18 cellular contexts compared by ENCODE assay signal in genomic region chr3:65625310-65625709, GRCh38.
DNase-seq lines count a peak whose midpoint lies in the region; ATAC-seq and TF ChIP-seq lines count a peak whose summit lies in the region.
"Had no signal": no experiment of that assay in that cellular context is flagged by ENCODE, and none has a peak within 500 bp of the region (broad histone marks: within the 10 kb centered on the region; RNA-seq: fewer than 3 reads in every experiment).

No MANE protein-coding gene starts in this region.

- H3K9me3 ChIP-seq in heart left ventricle (no peaks in the 10 kb centered on the region), right atrium auricular region (no peaks in the 10 kb centered on the region), psoas muscle (no peaks in the 10 kb centered on the region), Peyer's patch (no peaks in the 10 kb centered on the region)

- no peaks in the 10 kb centered on the region for H3K27me3 Mint-ChIP-seq in Calu3 (ENCODE audit: unreplicated experiment)

- H3K4me3 ChIP-seq in heart left ventricle: no peak overlapping the region
- no peak overlapping the region for H3K4me3 ChIP-seq in right atrium auricular region
- no peak overlapping the region for H3K4me3 ChIP-seq in psoas muscle
- H3K4me3 ChIP-seq in Peyer's patch: no peak overlapping the region
- H3K4me3 ChIP-seq: BLaER1, GM23248 had no signal

- WGBS in heart left ventricle, 4 donors: 30 to 62% (median 40%) methylated on average over 3 of the region's 3 CpGs
- WGBS in psoas muscle, 3 donors: 14 to 26% (median 20%) methylated on average over 3 of the region's 3 CpGs

- H3K36me3 ChIP-seq in heart left ventricle: no peaks in the 10 kb centered on the region
- no peaks in the 10 kb centered on the region for H3K36me3 ChIP-seq in right atrium auricular region
- no peaks in the 10 kb centered on the region for H3K36me3 ChIP-seq in psoas muscle (ENCODE audit: insufficient read depth in 1 of 2, low read depth in 1 of 2)
- no peaks in the 10 kb centered on the region for H3K36me3 ChIP-seq in Peyer's patch
- H3K36me3 ChIP-seq: BLaER1 had no signal

- BruUV-seq in Calu3 (replicated peaks; lab: Mats Ljungman, UMichigan): no TSS peak

- TF ChIP-seq POLR2A in heart left ventricle (IDR thresholded peaks at IDR 0.05) (no peak), Peyer's patch (IDR thresholded peaks at IDR 0.05) (no peak)

- CTCF ChIA-PET in Calu3 (lab: Charles Lee): no interaction called here

- DNase-seq in heart left ventricle: no peak
- no peak for DNase-seq in cardiac septum (ENCODE audit: low spot score)
- DNase-seq in right atrium auricular region (ENCODE audit: low spot score): no peak
- DNase-seq in psoas muscle: no peak
- DNase-seq in Calu3: no peak
- DNase-seq in NCI-H748 (lab: John Stamatoyannopoulos, UW; ENCODE audit: unreplicated experiment): no peak
- DNase-seq in Peyer's patch: no peak
- DNase-seq: CD8-positive, alpha-beta T cell; GDM1; GM23248; NCI-H1048; NCI-H146; NCI-H2081; NCI-H510A treated with DMSO at 0.1 percent for 48 hours; NK-92 treated with Interleukin-12 subunit alpha and Interleukin-12 subunit beta, amount 100 ng/mL, for 24 hours had no signal

- ATAC-seq in heart left ventricle (peak; percentile 73 to 83 (median 78)), psoas muscle (peak; percentile 85 to 95 (median 90)), HG03196 (IDR thresholded peaks at IDR 0.05; ENCODE audit: unreplicated experiment) (no peak)
- ATAC-seq: CD8-positive, alpha-beta T cell had no signal

- H3K27me3 ChIP-seq in heart left ventricle: no peaks in the 10 kb centered on the region
- H3K27me3 ChIP-seq in right atrium auricular region: no peaks in the 10 kb centered on the region
- H3K27me3 ChIP-seq in psoas muscle (ENCODE audit: insufficient read depth in 3 of 3, low read length in 2 of 3): no peaks in the 10 kb centered on the region
- H3K27me3 ChIP-seq in Peyer's patch: no peaks in the 10 kb centered on the region
- H3K27me3 ChIP-seq: BLaER1 had no signal

- H3K36me3 Mint-ChIP-seq in Calu3 (ENCODE audit: insufficient read depth, unreplicated experiment): no peaks in the 10 kb centered on the region
- H3K36me3 Mint-ChIP-seq: CD8-positive, alpha-beta T cell had no signal

- H3K4me1 Mint-ChIP-seq in Calu3 (ENCODE audit: low read depth, unreplicated experiment): no peaks in the 10 kb centered on the region

- no peaks in the 10 kb centered on the region for H3K9me3 Mint-ChIP-seq in Calu3 (ENCODE audit: low read depth, unreplicated experiment)
- H3K9me3 Mint-ChIP-seq: CD8-positive, alpha-beta T cell had no signal

- TF ChIP-seq CTCF in heart left ventricle (IDR thresholded peaks at IDR 0.05): no peak
- no peak for TF ChIP-seq CTCF in right atrium auricular region (IDR thresholded peaks at IDR 0.05)
- TF ChIP-seq CTCF in psoas muscle (IDR thresholded peaks at IDR 0.05): no peak
- no peak for TF ChIP-seq CTCF in Calu3 (IDR thresholded peaks at IDR 0.05; ENCODE audit: unreplicated experiment)
- TF ChIP-seq CTCF in Peyer's patch (IDR thresholded peaks at IDR 0.05): no peak

- no peak overlapping the region for H3K4me3 Mint-ChIP-seq in Calu3 (ENCODE audit: low read depth, unreplicated experiment)
- H3K4me3 Mint-ChIP-seq: CD8-positive, alpha-beta T cell had no signal

- no peak overlapping the region for H3K27ac Mint-ChIP-seq in Calu3 (ENCODE audit: unreplicated experiment)
- H3K27ac Mint-ChIP-seq: CD8-positive, alpha-beta T cell had no signal

- H3K27ac ChIP-seq in heart left ventricle (peak overlapping the region in 10 of 12 donors; percentile 23 to 70 (median 54)), right atrium auricular region (peak overlapping the region; percentile 47 to 73), psoas muscle (peak overlapping the region; percentile 43), Peyer's patch (no peak overlapping the region)
- H3K27ac ChIP-seq: BLaER1, GM23248, KMS-11 had no signal

- intact Hi-C loops in heart left ventricle (cut with DNase I) (no loop called here), cardiac septum (cut with DNase I) (no loop called here), psoas muscle (cut with DNase I) (no loop called here), Calu3 (cut with micrococcal nuclease; ENCODE audit: unreplicated experiment) (no loop called here)

- peaks cover 0 to 37% (median 11%) of the 10 kb centered on the region in 12 donors for H3K4me1 ChIP-seq in heart left ventricle
- H3K4me1 ChIP-seq in right atrium auricular region: peaks cover 0 to 11% of the 10 kb centered on the region in 2 donors
- peaks cover 18% of the 10 kb centered on the region for H3K4me1 ChIP-seq in psoas muscle
- no peaks in the 10 kb centered on the region for H3K4me1 ChIP-seq in Peyer's patch

Comparison
In these comparisons a context has a peak if more than half of its experiments do, and no peak if none do; other contexts are left out.
1. H3K27ac ChIP-seq: peak in heart left ventricle (10 of 12), right atrium auricular region (2 of 2) and psoas muscle (single experiment); none in Peyer's patch (0 of 4).